1 cellular context compared by ENCODE assay signal in the genomic region with DNA sequence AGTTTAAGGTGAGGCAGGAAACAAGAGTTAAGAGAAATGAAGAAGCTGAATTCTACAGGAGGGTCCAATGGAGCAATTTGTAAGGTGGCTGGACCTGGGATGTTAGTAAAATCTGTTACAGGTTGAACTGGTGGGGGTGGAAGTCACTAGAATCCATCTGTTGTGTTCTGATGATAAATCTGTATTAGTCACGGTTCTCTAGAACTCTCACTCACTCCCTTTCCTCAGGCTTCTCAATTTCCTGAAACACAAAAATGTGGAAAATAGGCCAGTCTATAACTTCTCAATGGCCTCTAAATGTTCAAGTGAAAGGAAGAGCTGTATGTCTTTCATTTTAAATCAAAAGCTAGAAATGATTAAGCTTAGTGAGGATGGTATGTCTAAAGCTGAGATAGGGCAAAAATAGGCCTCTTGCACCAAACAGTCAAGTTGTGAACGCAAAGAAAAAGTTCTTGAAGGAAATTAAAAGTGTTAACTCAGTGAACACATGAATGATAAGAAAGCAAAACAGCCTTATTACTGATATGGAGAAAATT.
TF ChIP-seq lines count a peak whose summit lies in the region.

No MANE protein-coding gene starts in this region.

TF ChIP-seq in IMR-90, 13 proteins besides CTCF, POLR2A, EP300 and RAD21:
- TF ChIP-seq MAFK (IDR thresholded peaks at IDR 0.05; ENCODE audit: low read depth, low read length) (no peak), RCOR1 (IDR thresholded peaks at IDR 0.05; ENCODE audit: insufficient replicate concordance, low read length) (no peak)
